In genomic region chr2:222136106-222136630, GRCh38 we compare ENCODE assay signal across 24 cellular contexts.
"Had no signal": no experiment of that assay in that cellular context is flagged by ENCODE, and none has a peak within 500 bp of the region (broad histone marks: within the 10 kb centered on the region; RNA-seq: fewer than 3 reads in every experiment).

No MANE protein-coding gene starts in this region.

- H3K36me3 Mint-ChIP-seq: naive B cell; stimulated activated effector memory CD8-positive, alpha-beta T cell treated with anti-CD3 and anti-CD28 coated beads, Interleukin-12 subunit alpha, Interleukin-12 subunit beta, amount 100 ng/mL, for 72 hours had no signal

- H3K4me3 Mint-ChIP-seq: effector memory CD8-positive, alpha-beta T cell; naive B cell; natural killer cell treated with Interleukin-12 subunit alpha and Interleukin-12 subunit beta and Interleukin-15 and Interleukin-18, amount 100 ng/mL, for 72 hours; neural crest cell; stimulated activated effector memory CD8-positive, alpha-beta T cell treated with anti-CD3 and anti-CD28 coated beads, Interleukin-12 subunit alpha, Interleukin-12 subunit beta, amount 100 ng/mL, for 72 hours had no signal

- H3K27ac Mint-ChIP-seq: effector memory CD8-positive, alpha-beta T cell; naive B cell; natural killer cell treated with Interleukin-12 subunit alpha and Interleukin-12 subunit beta and Interleukin-15 and Interleukin-18, amount 100 ng/mL, for 72 hours; stimulated activated effector memory CD8-positive, alpha-beta T cell treated with anti-CD3 and anti-CD28 coated beads, Interleukin-12 subunit alpha, Interleukin-12 subunit beta, amount 100 ng/mL, for 72 hours had no signal

- H3K27me3 Mint-ChIP-seq: effector memory CD8-positive, alpha-beta T cell; naive B cell; natural killer cell treated with Interleukin-12 subunit alpha and Interleukin-12 subunit beta and Interleukin-15 and Interleukin-18, amount 100 ng/mL, for 72 hours had no signal

- DNase-seq: effector memory CD8-positive, alpha-beta T cell; foreskin fibroblast; glutamatergic neuron; heart right ventricle; hippocampal formation; left cardiac atrium; left lung; naive B cell; stimulated activated CD4-positive, alpha-beta T cell treated with anti-CD3 and anti-CD28 coated beads, Interleukin-2, amount 100 ng/mL, for 24 hours; stimulated activated CD4-positive, alpha-beta T cell treated with anti-CD3 and anti-CD28 coated beads, Interleukin-4, amount 100 ng/mL, for 24 hours; stimulated activated naive CD4-positive, alpha-beta T cell treated with Interleukin-2 at 50 U/mL for 16 hours; substantia nigra; testis; upper lobe of left lung had no signal

- H3K4me1 Mint-ChIP-seq: naive B cell; stimulated activated effector memory CD8-positive, alpha-beta T cell treated with anti-CD3 and anti-CD28 coated beads, Interleukin-12 subunit alpha, Interleukin-12 subunit beta, amount 100 ng/mL, for 72 hours had no signal

- H3K27me3 ChIP-seq: left lung, right atrium auricular region, testis, tibial nerve, upper lobe of left lung had no signal

- H3K4me1 ChIP-seq: heart right ventricle, left lung, prostate gland, right atrium auricular region, testis, tibial nerve, upper lobe of left lung had no signal

- H3K9me3 ChIP-seq: left lung, prostate gland, testis, upper lobe of left lung had no signal

- H3K4me3 ChIP-seq: coronary artery, heart right ventricle, left lung, prostate gland, right atrium auricular region, testis, tibial nerve, upper lobe of left lung had no signal

- H3K36me3 ChIP-seq: heart right ventricle, left lung, prostate gland, right atrium auricular region, tibial nerve, upper lobe of left lung had no signal

- ATAC-seq: effector memory CD8-positive, alpha-beta T cell; esophagus mucosa; heart right ventricle; left cardiac atrium; left lung; natural killer cell treated with Interleukin-12 subunit alpha and Interleukin-12 subunit beta and Interleukin-15 and Interleukin-18, amount 100 ng/mL, for 72 hours; sciatic nerve; stimulated activated effector memory CD8-positive, alpha-beta T cell treated with anti-CD3 and anti-CD28 coated beads, Interleukin-12 subunit alpha, Interleukin-12 subunit beta, amount 100 ng/mL, for 72 hours had no signal

- H3K27ac ChIP-seq: coronary artery, epithelial cell of prostate, heart right ventricle, left lung, prostate gland, right atrium auricular region, testis, tibial nerve, upper lobe of left lung had no signal
